1 cellular context compared by ENCODE assay signal in genomic region chr20:35291654-35292503, GRCh38.
TF ChIP-seq lines count a peak whose summit lies in the region.

Gene FAM83C (minus strand): TSS chr20:35292425. CDS start chr20:35292304, 121 bp downstream.

TF ChIP-seq in IMR-90, 13 proteins besides CTCF, POLR2A, EP300 and RAD21 (continued from another document):
- TF ChIP-seq, protein P1, sequence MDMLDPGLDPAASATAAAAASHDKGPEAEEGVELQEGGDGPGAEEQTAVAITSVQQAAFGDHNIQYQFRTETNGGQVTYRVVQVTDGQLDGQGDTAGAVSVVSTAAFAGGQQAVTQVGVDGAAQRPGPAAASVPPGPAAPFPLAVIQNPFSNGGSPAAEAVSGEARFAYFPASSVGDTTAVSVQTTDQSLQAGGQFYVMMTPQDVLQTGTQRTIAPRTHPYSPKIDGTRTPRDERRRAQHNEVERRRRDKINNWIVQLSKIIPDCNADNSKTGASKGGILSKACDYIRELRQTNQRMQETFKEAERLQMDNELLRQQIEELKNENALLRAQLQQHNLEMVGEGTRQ (IDR thresholded peaks at IDR 0.05; ENCODE audit: low read depth, low read length) = no peak
